Comparison of ENCODE assay signal across 16 cellular contexts in genomic region chr1:182720465-182720864, GRCh38. TPM values are rescaled to one million over a fixed set of nuclear protein-coding genes. Genes with fewer than 3 reads are reported as not detected.
A peak's percentile ranks its signal among the peaks of the same experiment; 100 is the strongest.
DNase-seq lines count a peak whose midpoint lies in the region; ATAC-seq, FAIRE-seq and TF ChIP-seq lines count a peak whose summit lies in the region.
"Had no signal": no experiment of that assay in that cellular context is flagged by ENCODE, and none has a peak within 500 bp of the region (broad histone marks: within the 10 kb centered on the region; RNA-seq: fewer than 3 reads in every experiment).

No MANE protein-coding gene starts in this region.

- H3K4me1 ChIP-seq in GM23338 (ENCODE audit: insufficient read depth): peaks cover 13% of the 10 kb centered on the region; the same call in 1 of the 2 replicates
- H3K4me1 ChIP-seq: prostate gland had no signal

- no peak overlapping the region for H2AFZ ChIP-seq in GM23338

- no peak overlapping the region for H3K27ac Mint-ChIP-seq in GM23338
- H3K27ac Mint-ChIP-seq: CD14-positive monocyte; stimulated activated memory B cell treated with anti-CD40 and anti-IgM and Interleukin-4, amounts not matched to agents 10 μg/mL and 1 μg/mL and 100 μg/mL, for 72 hours had no signal

- in situ Hi-C loops in astrocyte of the spinal cord (cut with HindIII; ENCODE audit: low sequenced_read_pairs): no loop called here

- TF ChIP-seq CTCF in AG04450 (IDR thresholded peaks at IDR 0.05; ENCODE audit: low read depth, low read length): peak; percentile 49
- TF ChIP-seq CTCF in GM23338 (conservative IDR thresholded peaks at IDR 0.05; ENCODE audit: low read depth in 2 of 2): peak; percentile 14 to 44; a peak in 2 of 4 replicates
- peak; percentile 47 for TF ChIP-seq CTCF in astrocyte of the spinal cord (IDR thresholded peaks at IDR 0.05; ENCODE audit: low read depth, low read length)
- TF ChIP-seq CTCF in kidney epithelial cell (IDR thresholded peaks at IDR 0.05; ENCODE audit: insufficient read depth, low read length, poor library complexity, severe bottlenecking): peak; percentile 31

- H3K27me3 Mint-ChIP-seq in GM23338 (ENCODE audit: insufficient read depth, low read depth, poor library complexity): no peaks in the 10 kb centered on the region
- H3K27me3 Mint-ChIP-seq: stimulated activated memory B cell treated with anti-CD40 and anti-IgM and Interleukin-4, amounts not matched to agents 10 μg/mL and 1 μg/mL and 100 μg/mL, for 72 hours had no signal

- no peak for FAIRE-seq in RCC 7860 (lab: Jason Lieb, UNC)

- H3K36me3 ChIP-seq in GM23338 (ENCODE audit: insufficient read depth) (no peaks in the 10 kb centered on the region), kidney epithelial cell (ENCODE audit: control insufficient read depth, insufficient read depth, low read length) (no peaks in the 10 kb centered on the region)
- H3K36me3 ChIP-seq: prostate gland, WERI-Rb-1 had no signal

- H3K9me2 ChIP-seq in GM23338 (ENCODE audit: insufficient read depth): 0 out of 2 replicates have a peak, but pooled peaks cover 3% of the 10 kb centered on the region

- no peaks in the 10 kb centered on the region for H3K9me3 ChIP-seq in AG04450 (ENCODE audit: control insufficient read depth, insufficient read depth, low read length)
- H3K9me3 ChIP-seq: prostate gland had no signal

- no peaks in the 10 kb centered on the region for H3K27me3 ChIP-seq in AG04450 (ENCODE audit: control insufficient read depth, insufficient read depth, low read length)
- H3K27me3 ChIP-seq in GM23338 (ENCODE audit: insufficient read depth): no peaks in the 10 kb centered on the region
- no peaks in the 10 kb centered on the region for H3K27me3 ChIP-seq in kidney epithelial cell (ENCODE audit: control insufficient read depth, insufficient read depth, low read length)

- H3K4me3 ChIP-seq in AG04450 (ENCODE audit: low read depth, low read length): no peak overlapping the region
- no peak overlapping the region for H3K4me3 ChIP-seq in GM23338
- H3K4me3 ChIP-seq in astrocyte of the spinal cord (ENCODE audit: low read depth, low read length): no peak overlapping the region
- H3K4me3 ChIP-seq in kidney epithelial cell (ENCODE audit: low read depth, low read length): no peak overlapping the region
- H3K4me3 ChIP-seq: prostate gland had no signal

- POLR2A ChIA-PET in AG04450 (lab: Yijun Ruan, JAX): no interaction called here

- no peaks in the 10 kb centered on the region for H3K9me3 Mint-ChIP-seq in GM23338
- H3K9me3 Mint-ChIP-seq: CD14-positive monocyte; stimulated activated memory B cell treated with anti-CD40 and anti-IgM and Interleukin-4, amounts not matched to agents 10 μg/mL and 1 μg/mL and 100 μg/mL, for 72 hours had no signal

- peaks cover 9% of the 10 kb centered on the region for H3K4me1 Mint-ChIP-seq in GM23338
- H3K4me1 Mint-ChIP-seq: CD14-positive monocyte had no signal

- H3K4me3 Mint-ChIP-seq in GM23338: no peak overlapping the region
- H3K4me3 Mint-ChIP-seq: CD14-positive monocyte; stimulated activated memory B cell treated with anti-CD40 and anti-IgM and Interleukin-4, amounts not matched to agents 10 μg/mL and 1 μg/mL and 100 μg/mL, for 72 hours had no signal

- H3K79me2 ChIP-seq in GM23338 (replicated peaks; ENCODE audit: insufficient read depth): no peaks in the 10 kb centered on the region

- H3K27ac ChIP-seq in AG04450 (ENCODE audit: low read depth, low read length) (no peak overlapping the region), GM23338 (ENCODE audit: low read depth) (no peak overlapping the region)
- H3K27ac ChIP-seq: prostate gland, WERI-Rb-1 had no signal

- ATAC-seq in GM23338 (peak; percentile 86), GM19467 (IDR thresholded peaks at IDR 0.05; ENCODE audit: unreplicated experiment) (no peak)
- ATAC-seq: Right ventricle myocardium inferior; stimulated activated memory B cell treated with anti-CD40 and anti-IgM and Interleukin-4, amounts not matched to agents 10 μg/mL and 1 μg/mL and 100 μg/mL, for 72 hours had no signal

- no peak for DNase-seq in AG04450 (ENCODE audit: low read depth, low spot score)
- DNase-seq in GM23338 (ENCODE audit: low spot score): peak; percentile 42
- no peak for DNase-seq in astrocyte of the spinal cord (ENCODE audit: low read depth, low spot score)
- DNase-seq in kidney epithelial cell (ENCODE audit: low read depth): no peak
- no peak for DNase-seq in RCC 7860 (ENCODE audit: low spot score)
- DNase-seq in activated T-cell treated with anti-CD3 and anti-CD28 coated beads, Interleukin-2, amount 50 U/mL, for 1 hour: no peak
- no peak for DNase-seq in NCI-H1694 (lab: John Stamatoyannopoulos, UW)
- DNase-seq: activated T-cell treated with anti-CD3 and anti-CD28 coated beads for 4 hours, amygdala, WERI-Rb-1 had no signal

- CTCF ChIA-PET in AG04450 (lab: Charles Lee): interaction anchor here (0.8 to 1.1 kb wide), 3 partner anchors 9 to 63 kb away, joined by 3 to 5 read pairs (median 5); no protein-coding TSS in a partner anchor

- no peaks in the 10 kb centered on the region for H3F3A ChIP-seq in GM23338 (replicated peaks; ENCODE audit: low read depth)

- H3K36me3 Mint-ChIP-seq in GM23338 (ENCODE audit: low read depth): no peaks in the 10 kb centered on the region
- H3K36me3 Mint-ChIP-seq: CD14-positive monocyte; stimulated activated memory B cell treated with anti-CD40 and anti-IgM and Interleukin-4, amounts not matched to agents 10 μg/mL and 1 μg/mL and 100 μg/mL, for 72 hours had no signal

- no peak overlapping the region for H3K4me2 ChIP-seq in GM23338

- no peaks in the 10 kb centered on the region for H4K20me1 ChIP-seq in GM23338 (replicated peaks; ENCODE audit: insufficient read depth)

TF ChIP-seq in GM23338, 12 proteins besides CTCF, POLR2A, EP300 and RAD21:
- no peak for TF ChIP-seq POLR2AphosphoS5 (IDR thresholded peaks at IDR 0.05; ENCODE audit: low read depth)

RNA-seq across cellular contexts. Expression of gene RGS8, which starts 36.1 kb away (rescaled TPM):
- polyA plus RNA-seq in AG04450 (2011; rRNA removed) (not detected in 2 replicates), GM23338 (2016; fragmentation: Nextera tagmentation; extraction: Ambion mirVana) (0.06 and 0.10 TPM in 2 replicates)
- not detected in 2 replicates for polyA minus RNA-seq in AG04450 (2011; rRNA and poly(A)+ RNA removed)
- 1.0 and 2.5 TPM in 2 replicates for total RNA-seq in GM23338 (2014; rRNA removed; shearing (Covaris generic))
- total RNA-seq in kidney epithelial cell: 0.04 TPM in 1 of 2 replicates, not detected in the other
- total RNA-seq: M059J, Right ventricle myocardium inferior had no signal
- polyA plus RNA-seq: CD14-positive monocyte had no signal
